ENCODE assay signal across 15 cellular contexts in the genomic region with DNA sequence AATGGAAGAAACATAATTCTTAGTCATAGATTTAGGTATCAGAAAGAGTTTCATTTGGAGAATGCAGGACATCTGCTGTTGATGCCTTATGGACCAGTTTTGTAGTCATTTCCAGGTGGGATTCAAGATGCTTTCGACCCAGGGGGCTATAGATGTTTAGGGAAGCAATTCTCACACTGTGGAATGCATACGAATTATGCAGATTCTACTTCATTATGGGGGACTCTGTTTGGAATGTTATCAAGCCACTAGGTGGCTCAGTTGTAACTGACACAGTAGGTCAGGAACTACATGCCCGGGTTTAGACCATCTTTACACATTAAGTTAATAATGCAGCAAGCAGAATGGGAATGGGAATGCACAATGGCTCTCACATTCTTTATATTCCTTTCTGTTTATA.
DNase-seq lines count a peak whose midpoint lies in the region; ATAC-seq, FAIRE-seq and TF ChIP-seq lines count a peak whose summit lies in the region.
"Had no signal": no experiment of that assay in that cellular context is flagged by ENCODE, and none has a peak within 500 bp of the region (broad histone marks: within the 10 kb centered on the region; RNA-seq: fewer than 3 reads in every experiment).

No MANE protein-coding gene starts in this region.

- FAIRE-seq in GM12892 (lab: Jason Lieb, UNC) = no peak
- FAIRE-seq: endothelial cell of umbilical vein had no signal

- intact Hi-C loops in left ventricle myocardium superior (cut with micrococcal nuclease) = no loop called here

- H3K4me3 Mint-ChIP-seq in endodermal cell = no peak overlapping the region
- H3K4me3 Mint-ChIP-seq: immature natural killer cell had no signal

- TF ChIP-seq CTCF in endodermal cell (conservative IDR thresholded peaks at IDR 0.05) = peak; percentile 67

- H3K9me3 ChIP-seq in endodermal cell (ENCODE audit: control insufficient read depth, low read length) = no peaks in the 10 kb centered on the region

- ATAC-seq in GM18861 (IDR thresholded peaks at IDR 0.05; ENCODE audit: unreplicated experiment) (peak; percentile 53), left ventricle myocardium superior (no peak), HG03135 (IDR thresholded peaks at IDR 0.05; ENCODE audit: unreplicated experiment) (no peak), HG03571 (IDR thresholded peaks at IDR 0.05; ENCODE audit: unreplicated experiment) (no peak)

- H3K27ac ChIP-seq in endodermal cell (ENCODE audit: low read depth, low read length) = no peak overlapping the region

- no peak overlapping the region for H3K27ac Mint-ChIP-seq in endodermal cell
- H3K27ac Mint-ChIP-seq: immature natural killer cell had no signal

- DNase-seq in A172 (ENCODE audit: low spot score) (peak; percentile 11), NCI-H524 (lab: John Stamatoyannopoulos, UW) (peak; percentile 45 to 68), endodermal cell (peak; percentile 53), left ventricle myocardium superior (no peak), GM12892 (ENCODE audit: insufficient read length) (no peak)
- DNase-seq: AML-193; anterior cingulate cortex; immature natural killer cell; NCI-H2029; occipital lobe; stimulated activated CD4-positive, alpha-beta T cell treated with anti-CD3 and anti-CD28 coated beads, Interleukin-2, amount 100 ng/mL, for 24 hours had no signal

- no peaks in the 10 kb centered on the region for H3K27me3 Mint-ChIP-seq in endodermal cell (ENCODE audit: insufficient read depth)

- H3K36me3 Mint-ChIP-seq in endodermal cell (ENCODE audit: low read depth) = no peaks in the 10 kb centered on the region
- H3K36me3 Mint-ChIP-seq: immature natural killer cell had no signal

- no peaks in the 10 kb centered on the region for H3K4me1 ChIP-seq in endodermal cell (ENCODE audit: control insufficient read depth, insufficient read depth, low read length)

- H3K9ac ChIP-seq in endodermal cell (ENCODE audit: extremely low read depth, low read length, poor library complexity, severe bottlenecking) = no peak overlapping the region

- peaks cover 2% of the 10 kb centered on the region for H3K4me1 Mint-ChIP-seq in endodermal cell
- H3K4me1 Mint-ChIP-seq: immature natural killer cell had no signal

- 20 to 35% methylated on average over 1 to 3 of the region's 3 CpGs for WGBS in endodermal cell (ENCODE audit: insufficient coverage in 1 of 2, insufficient read length in 1 of 2), 2 experiments

- H3K36me3 ChIP-seq in endodermal cell (ENCODE audit: control insufficient read depth, insufficient read depth, low read length) = no peaks in the 10 kb centered on the region

- no peak for TF ChIP-seq POLR2A in GM12892 (IDR thresholded peaks at IDR 0.05; ENCODE audit: low read depth, low read length)

- no peaks in the 10 kb centered on the region for H3K27me3 ChIP-seq in endodermal cell (ENCODE audit: control insufficient read depth, insufficient read depth, low read length, poor library complexity, severe bottlenecking)

- H3K9me3 Mint-ChIP-seq in endodermal cell = no peaks in the 10 kb centered on the region

- no peak overlapping the region for H3K4me3 ChIP-seq in endodermal cell (ENCODE audit: low read length)

Comparison
In these comparisons a context has a peak if more than half of its experiments do, and no peak if none do; other contexts are left out.
1. DNase-seq: peak in A172 (single experiment), NCI-H524 (2 of 2) and endodermal cell (single experiment); none in left ventricle myocardium superior (single experiment) and GM12892 (single experiment).